ENCODE assay signal across 8 cellular contexts in the genomic region with DNA sequence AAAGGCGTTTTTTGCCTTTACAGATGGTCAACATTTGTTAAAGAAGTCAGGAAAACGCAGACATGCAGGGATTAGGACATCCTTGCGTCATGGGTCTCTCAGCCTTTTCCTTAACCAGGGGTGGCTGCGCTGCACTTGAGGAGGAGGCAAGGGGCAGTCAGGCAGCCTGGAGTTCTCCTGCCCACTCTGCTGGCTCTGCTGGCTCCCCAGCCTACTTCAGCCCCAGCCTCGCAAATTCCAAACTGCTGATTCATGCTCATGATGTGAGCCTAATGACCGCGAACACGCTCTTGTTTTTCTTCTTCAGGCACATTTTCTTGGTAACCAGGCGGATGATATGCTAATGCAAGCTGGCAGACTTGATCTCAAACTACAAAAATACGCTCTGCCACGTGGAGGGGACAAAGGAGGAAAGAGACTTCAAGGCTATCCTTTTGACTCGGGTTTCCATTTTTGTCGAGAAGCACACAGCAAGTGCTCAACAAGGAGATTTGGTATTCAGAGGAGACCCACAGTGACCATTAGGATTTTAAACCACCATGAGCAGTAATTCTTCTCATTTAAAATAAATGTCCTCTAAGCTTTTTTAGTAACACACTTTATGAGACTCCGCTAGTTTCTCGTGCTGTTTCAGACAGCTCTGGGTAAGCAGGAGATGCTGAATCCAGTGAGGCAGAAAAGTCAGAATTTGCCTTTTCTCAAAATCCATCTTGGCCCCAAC.
DNase-seq lines count a peak whose midpoint lies in the region; ATAC-seq and TF ChIP-seq lines count a peak whose summit lies in the region.

No MANE protein-coding gene starts in this region.

- intact Hi-C loops in dendritic cell treated with granulocyte-macrophage colony-stimulating factor and Interleukin-4, amounts not matched to agents 40 ng/mL and 50 ng/mL, for 4 days (cut with micrococcal nuclease), result no loop called here
- intact Hi-C loops in left colon (cut with DNase I, micrococcal nuclease), result no loop called here

- H3K4me1 ChIP-seq in HAP-1 (peaks cover 9% of the 10 kb centered on the region; the same call in 1 of the 2 replicates), Peyer's patch (peaks cover 0 to 3% (median 0%) of the 10 kb centered on the region in 4 donors)

- peak overlapping the region; percentile 84 for H3K27ac Mint-ChIP-seq in dendritic cell treated with granulocyte-macrophage colony-stimulating factor and Interleukin-4, amounts not matched to agents 40 ng/mL and 50 ng/mL, for 4 days
- H3K27ac Mint-ChIP-seq in stimulated activated naive CD8-positive, alpha-beta T cell treated with anti-CD3 and anti-CD28 coated beads, Interleukin-15, Interleukin-2, amounts not matched to agents 100 ng/mL and 50 ng/mL, for 24 hours, result peak overlapping the region; percentile 29

- ATAC-seq in left colon (peak; percentile 19), HG03342 (IDR thresholded peaks at IDR 0.05; ENCODE audit: unreplicated experiment) (no peak)

- peaks cover 44% of the 10 kb centered on the region for H3K4me1 Mint-ChIP-seq in dendritic cell treated with granulocyte-macrophage colony-stimulating factor and Interleukin-4, amounts not matched to agents 40 ng/mL and 50 ng/mL, for 4 days (ENCODE audit: low read depth)
- peaks cover 23% of the 10 kb centered on the region for H3K4me1 Mint-ChIP-seq in stimulated activated naive CD8-positive, alpha-beta T cell treated with anti-CD3 and anti-CD28 coated beads, Interleukin-15, Interleukin-2, amounts not matched to agents 100 ng/mL and 50 ng/mL, for 24 hours (ENCODE audit: low read depth)

- peak overlapping the region; percentile 11 to 73 (median 31) for H3K27ac ChIP-seq in Peyer's patch

- H3K27me3 ChIP-seq in HAP-1 (ENCODE audit: low read depth) (no peaks in the 10 kb centered on the region), Peyer's patch (no peaks in the 10 kb centered on the region)

- H3K4me3 Mint-ChIP-seq in dendritic cell treated with granulocyte-macrophage colony-stimulating factor and Interleukin-4, amounts not matched to agents 40 ng/mL and 50 ng/mL, for 4 days, result peak overlapping the region; percentile 55
- H3K4me3 Mint-ChIP-seq in stimulated activated naive CD8-positive, alpha-beta T cell treated with anti-CD3 and anti-CD28 coated beads, Interleukin-15, Interleukin-2, amounts not matched to agents 100 ng/mL and 50 ng/mL, for 24 hours, result peak overlapping the region; percentile 6

- TF ChIP-seq CTCF in Peyer's patch (IDR thresholded peaks at IDR 0.05), result no peak

- H3K36me3 ChIP-seq in HAP-1 (replicated peaks) (no peaks in the 10 kb centered on the region), Peyer's patch (no peaks in the 10 kb centered on the region)

- no peaks in the 10 kb centered on the region for H3K36me3 Mint-ChIP-seq in dendritic cell treated with granulocyte-macrophage colony-stimulating factor and Interleukin-4, amounts not matched to agents 40 ng/mL and 50 ng/mL, for 4 days (ENCODE audit: low read depth)
- H3K36me3 Mint-ChIP-seq in stimulated activated naive CD8-positive, alpha-beta T cell treated with anti-CD3 and anti-CD28 coated beads, Interleukin-15, Interleukin-2, amounts not matched to agents 100 ng/mL and 50 ng/mL, for 24 hours (ENCODE audit: low read depth), result no peaks in the 10 kb centered on the region

- TF ChIP-seq POLR2A in Peyer's patch (IDR thresholded peaks at IDR 0.05), result no peak

- DNase-seq in HAP-1 (ENCODE audit: low spot score in 2 of 2), result peak; percentile 27 to 51
- peak in 1 of 3 donors; percentile 53 for DNase-seq in Peyer's patch
- DNase-seq in left colon, result peak; percentile 18 to 37
- no peak for DNase-seq in cerebellar nuclear complex (lab: John Stamatoyannopoulos, UW)
- no peak for DNase-seq in DMS79 treated with DMSO at 0.1 percent for 48 hours (lab: John Stamatoyannopoulos, UW)

- H3K9me3 Mint-ChIP-seq in dendritic cell treated with granulocyte-macrophage colony-stimulating factor and Interleukin-4, amounts not matched to agents 40 ng/mL and 50 ng/mL, for 4 days, result no peaks in the 10 kb centered on the region
- peaks cover 7% of the 10 kb centered on the region for H3K9me3 Mint-ChIP-seq in stimulated activated naive CD8-positive, alpha-beta T cell treated with anti-CD3 and anti-CD28 coated beads, Interleukin-15, Interleukin-2, amounts not matched to agents 100 ng/mL and 50 ng/mL, for 24 hours

- H3K4me3 ChIP-seq in HAP-1, result no peak overlapping the region
- no peak overlapping the region for H3K4me3 ChIP-seq in Peyer's patch

- H3K27me3 Mint-ChIP-seq in dendritic cell treated with granulocyte-macrophage colony-stimulating factor and Interleukin-4, amounts not matched to agents 40 ng/mL and 50 ng/mL, for 4 days, result no peaks in the 10 kb centered on the region
- H3K27me3 Mint-ChIP-seq in stimulated activated naive CD8-positive, alpha-beta T cell treated with anti-CD3 and anti-CD28 coated beads, Interleukin-15, Interleukin-2, amounts not matched to agents 100 ng/mL and 50 ng/mL, for 24 hours, result peaks cover 20% of the 10 kb centered on the region

- in situ Hi-C loops in HAP-1 (cut with MboI; ENCODE audit: low sequenced_read_pairs), result no loop called here

- no peaks in the 10 kb centered on the region for H3K9me3 ChIP-seq in HAP-1
- no peaks in the 10 kb centered on the region for H3K9me3 ChIP-seq in Peyer's patch

Comparison
In these comparisons a context has a peak if more than half of its experiments do, and no peak if none do; other contexts are left out.
1. DNase-seq: peak in HAP-1 (2 of 2) and left colon (2 of 2); none in cerebellar nuclear complex (0 of 2) and DMS79 treated with DMSO at 0.1 percent for 48 hours (single experiment).